ENCODE assay signal across 14 cellular contexts in genomic region chr7:79930604-79931003, GRCh38.
"Had no signal": no experiment of that assay in that cellular context is flagged by ENCODE, and none has a peak within 500 bp of the region (broad histone marks: within the 10 kb centered on the region; RNA-seq: fewer than 3 reads in every experiment).

No MANE protein-coding gene starts in this region.

- H3K4me3 ChIP-seq: right atrium auricular region, smooth muscle cell, upper lobe of right lung had no signal

- H3K27me3 ChIP-seq: right atrium auricular region, upper lobe of right lung had no signal

- DNase-seq: activated CD4-positive, alpha-beta T cell treated with anti-CD3 and anti-CD28 coated beads, Interleukin-2, amount 10 ng/mL, durations not matched to agents 7 days and 5 days; activated CD8-positive, alpha-beta memory T cell treated with anti-CD3 and anti-CD28 coated beads, Interleukin-2, amount 50 U/mL, for 48 hours; activated naive CD8-positive, alpha-beta T cell treated with anti-CD3 and anti-CD28 coated beads for 36 hours; cerebellar nuclear complex; effector CD8-positive, alpha-beta T cell; head of caudate nucleus; nucleus accumbens; T-cell; T-helper 9 cell; upper lobe of right lung had no signal

- H3K4me1 ChIP-seq: right atrium auricular region, upper lobe of right lung had no signal

- H3K36me3 ChIP-seq: right atrium auricular region, upper lobe of right lung had no signal

- FAIRE-seq: endothelial cell of umbilical vein, frontal cortex had no signal

- ATAC-seq: T-cell, upper lobe of right lung had no signal

- H3K27ac ChIP-seq: right atrium auricular region, upper lobe of right lung had no signal
